32 cellular contexts compared by ENCODE assay signal in the genomic region with DNA sequence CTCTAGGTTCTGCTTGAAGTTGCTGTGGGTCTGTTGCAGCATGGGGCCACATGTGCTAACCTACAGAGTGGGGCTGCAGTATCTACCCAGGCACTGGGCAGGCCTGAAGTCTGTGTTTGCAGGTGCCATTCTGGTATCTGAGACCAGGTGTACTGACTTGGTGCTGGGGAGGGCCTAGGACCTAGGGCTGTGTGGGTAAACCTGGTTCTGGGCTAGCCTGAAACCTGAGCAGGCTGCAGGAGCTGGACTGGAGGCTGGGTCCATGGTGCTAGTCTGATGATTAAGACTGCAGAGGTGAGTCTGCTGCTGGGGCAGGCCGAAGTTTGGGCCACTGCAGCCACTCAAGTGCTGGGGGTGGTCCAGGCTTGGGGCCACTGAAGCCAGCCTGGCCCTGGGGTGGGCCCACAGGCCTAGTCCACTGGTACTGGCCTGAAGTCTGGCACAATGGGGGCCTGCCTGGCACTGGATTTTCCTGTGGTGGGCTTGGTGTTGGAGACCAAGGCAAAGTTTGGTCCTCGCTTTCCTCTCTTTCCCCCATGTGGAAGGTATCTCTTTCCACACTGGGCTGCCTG.
"Had no signal": no experiment of that assay in that cellular context is flagged by ENCODE, and none has a peak within 500 bp of the region (broad histone marks: within the 10 kb centered on the region; RNA-seq: fewer than 3 reads in every experiment).

No MANE protein-coding gene starts in this region.

- H3K4me3 ChIP-seq: adrenal gland, body of pancreas, breast epithelium, Peyer's patch had no signal

- H3K27me3 ChIP-seq: adrenal gland, body of pancreas, breast epithelium, Peyer's patch had no signal

- H3K9me3 ChIP-seq: adrenal gland, body of pancreas, Peyer's patch had no signal

- H3K4me1 ChIP-seq: adrenal gland, body of pancreas, breast epithelium, Peyer's patch had no signal

- H3K27ac ChIP-seq: adrenal gland, body of pancreas, breast epithelium, Peyer's patch had no signal

- H3K36me3 ChIP-seq: adrenal gland, breast epithelium, Peyer's patch had no signal

- ATAC-seq: activated CD8-positive, alpha-beta T cell treated with anti-CD3 and anti-CD28 coated beads for 36 hours; activated T-cell treated with anti-CD3 and anti-CD28 coated beads, Interleukin-2, amount 50 U/mL, for 72 hours; activated T-helper 17 cell treated with anti-CD3 and anti-CD28 coated beads, Interleukin-2, amount 50 U/mL, for 72 hours; body of pancreas; PC-3; SK-N-SH treated with all-trans-retinoic acid at 6 μM for 48 hours had no signal

- DNase-seq: activated CD4-positive, alpha-beta T cell treated with anti-CD3 and anti-CD28 coated beads, Interleukin-2, amount 10 ng/mL, durations not matched to agents 24 days and 14 days; activated CD4-positive, alpha-beta T cell treated with anti-CD3 and anti-CD28 coated beads, Interleukin-2, amount 50 U/mL, for 4 hours; activated CD8-positive, alpha-beta T cell treated with anti-CD3 and anti-CD28 coated beads for 36 hours; activated effector memory CD4-positive, alpha-beta T cell treated with anti-CD3 and anti-CD28 coated beads, Interleukin-2, amount 50 U/mL, for 16 hours; activated naive CD4-positive, alpha-beta T cell; activated naive CD4-positive, alpha-beta T cell treated with anti-CD3 and anti-CD28 coated beads, Interleukin-2, amount 50 U/mL, for 16 hours; activated naive CD8-positive, alpha-beta T cell treated with anti-CD3 and anti-CD28 coated beads, Interleukin-2, amount 10 ng/mL, durations not matched to agents 7 days and 5 days; activated T-cell treated with anti-CD3 and anti-CD28 coated beads, Interleukin-2, amount 50 U/mL, for 1 hour; activated T-cell treated with anti-CD3 and anti-CD28 coated beads, Interleukin-2, amount 50 U/mL, for 72 hours; adrenal gland; body of pancreas; Karpas-422; KBM-7; NCI-H1105; NCI-H1417 treated with DMSO at 0.1 percent for 48 hours; NCI-H187 treated with DMSO at 0.1 percent for 48 hours; NCI-H2081 treated with DMSO at 0.1 percent for 48 hours; NCI-H226; NCI-H446 treated with DMSO at 0.1 percent for 48 hours; NCI-H524; NCI-H748 treated with DMSO at 0.1 percent for 48 hours; NK-92 treated with Interleukin-12 subunit alpha and Interleukin-12 subunit beta, amount 100 ng/mL, for 24 hours; PC-3; Peyer's patch; RPMI8226; SIG-M5; T-helper 1 cell; T-helper 2 cell; T-helper 9 cell had no signal
